15 cellular contexts compared by ENCODE assay signal in the genomic region with DNA sequence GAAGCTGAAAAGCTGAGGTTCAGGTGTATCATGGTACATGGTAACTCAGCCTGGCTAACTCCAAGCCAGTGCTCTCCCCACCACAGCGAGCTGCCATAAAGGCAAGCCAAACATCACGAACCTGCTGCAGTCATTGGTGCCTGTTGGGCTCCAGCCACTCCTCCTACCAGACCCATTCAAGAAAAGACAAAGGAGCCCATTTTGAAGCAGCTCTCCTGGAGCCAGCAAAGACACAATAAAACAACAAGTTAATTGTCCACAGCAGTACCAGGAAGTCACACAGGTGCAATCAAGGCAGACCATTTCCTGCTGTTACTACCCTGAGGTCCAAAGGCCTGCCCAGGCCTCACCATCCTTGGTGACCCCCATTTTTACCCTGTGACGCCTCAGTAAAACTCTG.
DNase-seq lines count a peak whose midpoint lies in the region; ATAC-seq, FAIRE-seq and TF ChIP-seq lines count a peak whose summit lies in the region.
"Had no signal": no experiment of that assay in that cellular context is flagged by ENCODE, and none has a peak within 500 bp of the region (broad histone marks: within the 10 kb centered on the region; RNA-seq: fewer than 3 reads in every experiment).

No MANE protein-coding gene starts in this region.

- peaks cover 37% of the 10 kb centered on the region for H3K4me1 ChIP-seq in CD8-positive, alpha-beta memory T cell (ENCODE audit: insufficient read depth, low read length)

- no peak overlapping the region for H3K27ac ChIP-seq in CD8-positive, alpha-beta memory T cell (ENCODE audit: low read depth, low read length)

- no peak for TF ChIP-seq POLR2A in GM12891 (IDR thresholded peaks at IDR 0.05; ENCODE audit: low read depth, low read length)

- H3K36me3 Mint-ChIP-seq in CD8-positive, alpha-beta memory T cell = peaks cover 0 to 11% (median 6%) of the 10 kb centered on the region in 3 donors
- H3K36me3 Mint-ChIP-seq in effector memory CD8-positive, alpha-beta T cell (ENCODE audit: insufficient read depth) = no peaks in the 10 kb centered on the region

- no peaks in the 10 kb centered on the region for H3K9me3 ChIP-seq in CD8-positive, alpha-beta memory T cell (ENCODE audit: low read length)

- no peak for ATAC-seq in effector memory CD8-positive, alpha-beta T cell (replicated peaks)
- ATAC-seq: HepG2 had no signal

- peak overlapping the region in 1 of 7 donors; percentile 6 for H3K4me3 Mint-ChIP-seq in CD8-positive, alpha-beta memory T cell
- peak overlapping the region; percentile 13 to 50 for H3K4me3 Mint-ChIP-seq in effector memory CD8-positive, alpha-beta T cell
- H3K4me3 Mint-ChIP-seq: CD14-positive monocyte, mesothelial cell of epicardium had no signal

- H3K4me3 ChIP-seq in CD8-positive, alpha-beta memory T cell (ENCODE audit: low read length) = no peak overlapping the region

- H3K27ac Mint-ChIP-seq in CD8-positive, alpha-beta memory T cell = peak overlapping the region in 5 of 8 donors; percentile 47 to 86 (median 61)
- peak overlapping the region; percentile 87 to 98 for H3K27ac Mint-ChIP-seq in effector memory CD8-positive, alpha-beta T cell
- H3K27ac Mint-ChIP-seq: CD14-positive monocyte, mesothelial cell of epicardium had no signal

- FAIRE-seq in GM12891 (lab: Jason Lieb, UNC) = peak; percentile 9
- FAIRE-seq: GM18507, HepG2, TTC549 had no signal

- POLR2A ChIA-PET in CD8-positive, alpha-beta memory T cell (lab: Charles Lee) = no interaction called here

- peaks cover 2 to 4% of the 10 kb centered on the region in 2 donors for H3K27me3 Mint-ChIP-seq in CD8-positive, alpha-beta memory T cell
- no peaks in the 10 kb centered on the region for H3K27me3 Mint-ChIP-seq in effector memory CD8-positive, alpha-beta T cell

- CTCF ChIA-PET in CD8-positive, alpha-beta memory T cell (lab: Charles Lee) = interaction anchor here (1.7 to 2.0 kb wide), 2 partner anchors 12 to 23 kb away, joined by 5 to 9 read pairs; no protein-coding TSS in a partner anchor

- peaks cover 39 to 53% (median 41%) of the 10 kb centered on the region in 3 donors for H3K4me1 Mint-ChIP-seq in CD8-positive, alpha-beta memory T cell
- peaks cover 42 to 47% of the 10 kb centered on the region in 2 donors for H3K4me1 Mint-ChIP-seq in effector memory CD8-positive, alpha-beta T cell (ENCODE audit: low read depth in 2 of 2)

- DNase-seq in CD8-positive, alpha-beta memory T cell = no peak
- no peak for DNase-seq in GM12891 (ENCODE audit: insufficient read length, low spot score)
- no peak for DNase-seq in effector memory CD8-positive, alpha-beta T cell
- peak; percentile 74 for DNase-seq in pons (ENCODE audit: low spot score)
- no peak for DNase-seq in NCI-H510A (lab: John Stamatoyannopoulos, UW)
- no peak for DNase-seq in NCI-H1048 (lab: John Stamatoyannopoulos, UW)
- no peak for DNase-seq in stimulated activated CD8-positive, alpha-beta memory T cell treated with anti-CD3 and anti-CD28 coated beads, Interleukin-4, amount 100 ng/mL, for 48 hours
- DNase-seq: NCI-H524 treated with DMSO at 0.1 percent for 48 hours; SHP77; stimulated activated CD4-positive, alpha-beta T cell treated with anti-CD3 and anti-CD28 coated beads, Interleukin-2, amount 100 ng/mL, for 24 hours had no signal

- peaks cover 0 to 9% (median 4%) of the 10 kb centered on the region in 5 donors for H3K9me3 Mint-ChIP-seq in CD8-positive, alpha-beta memory T cell
- no peaks in the 10 kb centered on the region for H3K9me3 Mint-ChIP-seq in effector memory CD8-positive, alpha-beta T cell

- H3K27me3 ChIP-seq in CD8-positive, alpha-beta memory T cell (ENCODE audit: insufficient read depth, low read length, poor library complexity, severe bottlenecking) = no peaks in the 10 kb centered on the region

- no peaks in the 10 kb centered on the region for H3K36me3 ChIP-seq in CD8-positive, alpha-beta memory T cell (ENCODE audit: insufficient read depth, low read length)

TF ChIP-seq in GM12891, 5 proteins besides CTCF, POLR2A, EP300 and RAD21:
- TF ChIP-seq POLR2AphosphoS5 (IDR thresholded peaks at IDR 0.05; ENCODE audit: low read depth, low read length) (no peak), SPI1 (IDR thresholded peaks at IDR 0.05; ENCODE audit: low read depth, low read length) (no peak), POU2F2 (IDR thresholded peaks at IDR 0.05; ENCODE audit: low read depth, low read length) (no peak), TAF1 (IDR thresholded peaks at IDR 0.05; ENCODE audit: low read depth, low read length) (no peak), PAX5 (IDR thresholded peaks at IDR 0.05; ENCODE audit: insufficient read depth, low read length, severe bottlenecking) (no peak)
